Comparison of ENCODE assay signal across 25 cellular contexts in the genomic region with DNA sequence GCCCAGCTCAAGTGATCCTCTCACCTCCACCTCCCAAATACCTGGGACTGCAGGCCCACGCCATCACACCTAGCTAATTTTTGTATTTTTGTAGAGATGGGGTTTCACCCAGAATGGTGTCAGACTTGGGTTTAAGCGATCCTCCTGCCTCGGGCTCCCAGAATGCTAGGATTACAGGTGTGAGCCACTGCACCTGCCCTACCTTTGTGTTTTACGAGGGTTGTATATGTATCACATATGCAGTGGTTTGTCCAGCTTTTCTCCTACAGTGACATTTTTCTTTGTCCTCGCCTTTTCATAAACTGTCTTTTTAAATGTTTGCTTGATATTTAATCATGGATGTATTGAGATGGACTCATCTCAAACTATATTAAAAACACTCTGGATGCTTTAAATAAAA.
"Had no signal": no experiment of that assay in that cellular context is flagged by ENCODE, and none has a peak within 500 bp of the region (broad histone marks: within the 10 kb centered on the region; RNA-seq: fewer than 3 reads in every experiment).

No MANE protein-coding gene starts in this region.

- DNase-seq: activated CD4-positive, alpha-beta memory T cell treated with anti-CD3 and anti-CD28 coated beads, Interleukin-2, amount 10 ng/mL, durations not matched to agents 7 days and 5 days; activated CD4-positive, alpha-beta T cell treated with anti-CD3 and anti-CD28 coated beads for 36 hours; activated CD4-positive, alpha-beta T cell treated with anti-CD3 and anti-CD28 coated beads, Interleukin-2, amount 10 ng/mL, durations not matched to agents 7 days and 5 days; activated CD4-positive, alpha-beta T cell treated with anti-CD3 and anti-CD28 coated beads, Interleukin-2, amount 50 U/mL, for 4 hours; activated CD4-positive, CD25-positive, alpha-beta regulatory T cell; activated CD4-positive, CD25-positive, alpha-beta regulatory T cell treated with anti-CD3 and anti-CD28 coated beads, Interleukin-2, amount 50 U/mL, for 72 hours; activated CD8-positive, alpha-beta memory T cell treated with anti-CD3 and anti-CD28 coated beads, Interleukin-2, amount 50 U/mL, for 48 hours; activated gamma-delta T cell; activated naive CD4-positive, alpha-beta T cell; activated naive CD4-positive, alpha-beta T cell treated with anti-CD3 and anti-CD28 coated beads, Interleukin-2, amount 10 ng/mL, durations not matched to agents 7 days and 5 days; activated naive CD8-positive, alpha-beta T cell treated with anti-CD3 and anti-CD28 coated beads, Interleukin-2, amount 10 ng/mL, durations not matched to agents 7 days and 5 days; activated T-cell treated with anti-CD3 and anti-CD28 coated beads for 4 hours; activated T-cell treated with anti-CD3 and anti-CD28 coated beads, Interleukin-2, amount 50 U/mL, for 24 hours; activated T-cell treated with anti-CD3 and anti-CD28 coated beads, Interleukin-2, amount 50 U/mL, for 72 hours; central memory CD4-positive, alpha-beta T cell; cerebellar nuclear complex; colonic mucosa; effector CD8-positive, alpha-beta T cell; esophagus squamous epithelium; foreskin melanocyte; heart right ventricle; T-helper 2 cell had no signal

- H3K4me1 Mint-ChIP-seq: activated CD4-positive, alpha-beta memory T cell treated with anti-CD3 and anti-CD28 coated beads, Interleukin-2, amount 10 ng/mL, durations not matched to agents 7 days and 5 days; activated CD4-positive, alpha-beta T cell treated with anti-CD3 and anti-CD28 coated beads for 36 hours; activated CD4-positive, alpha-beta T cell treated with anti-CD3 and anti-CD28 coated beads, Interleukin-2, amount 10 ng/mL, durations not matched to agents 7 days and 5 days; activated naive CD4-positive, alpha-beta T cell treated with anti-CD3 and anti-CD28 coated beads, Interleukin-2, amount 10 ng/mL, durations not matched to agents 7 days and 5 days; activated naive CD8-positive, alpha-beta T cell treated with anti-CD3 and anti-CD28 coated beads, Interleukin-2, amount 10 ng/mL, durations not matched to agents 7 days and 5 days had no signal

- H3K27me3 Mint-ChIP-seq: activated naive CD4-positive, alpha-beta T cell treated with anti-CD3 and anti-CD28 coated beads, Interleukin-2, amount 10 ng/mL, durations not matched to agents 7 days and 5 days had no signal

- H3K36me3 Mint-ChIP-seq: activated naive CD4-positive, alpha-beta T cell treated with anti-CD3 and anti-CD28 coated beads, Interleukin-2, amount 10 ng/mL, durations not matched to agents 7 days and 5 days; activated naive CD4-positive, alpha-beta T cell treated with anti-CD3 and anti-CD28 coated beads, Interleukin-2, amount 50 U/mL, for 72 hours; activated naive CD8-positive, alpha-beta T cell treated with anti-CD3 and anti-CD28 coated beads, Interleukin-2, amount 10 ng/mL, durations not matched to agents 7 days and 5 days had no signal

- H3K4me3 Mint-ChIP-seq: activated CD4-positive, alpha-beta memory T cell treated with anti-CD3 and anti-CD28 coated beads, Interleukin-2, amount 10 ng/mL, durations not matched to agents 7 days and 5 days; activated CD4-positive, alpha-beta T cell treated with anti-CD3 and anti-CD28 coated beads for 36 hours; activated CD4-positive, alpha-beta T cell treated with anti-CD3 and anti-CD28 coated beads, Interleukin-2, amount 10 ng/mL, durations not matched to agents 7 days and 5 days; activated naive CD4-positive, alpha-beta T cell treated with anti-CD3 and anti-CD28 coated beads, Interleukin-2, amount 10 ng/mL, durations not matched to agents 7 days and 5 days; activated naive CD8-positive, alpha-beta T cell treated with anti-CD3 and anti-CD28 coated beads, Interleukin-2, amount 10 ng/mL, durations not matched to agents 7 days and 5 days; activated T-cell treated with anti-CD3 and anti-CD28 coated beads, Interleukin-2, amount 50 U/mL, for 24 hours; activated T-cell treated with anti-CD3 and anti-CD28 coated beads, Interleukin-2, amount 50 U/mL, for 72 hours; brain had no signal

- ATAC-seq: activated CD4-positive, alpha-beta T cell treated with anti-CD3 and anti-CD28 coated beads for 36 hours; activated naive CD4-positive, alpha-beta T cell treated with anti-CD3 and anti-CD28 coated beads, Interleukin-2, amount 50 U/mL, for 72 hours; activated T-cell treated with anti-CD3 and anti-CD28 coated beads, Interleukin-2, amount 50 U/mL, for 72 hours; gastroesophageal sphincter; heart right ventricle had no signal

- H3K9me3 Mint-ChIP-seq: activated CD4-positive, alpha-beta memory T cell treated with anti-CD3 and anti-CD28 coated beads, Interleukin-2, amount 10 ng/mL, durations not matched to agents 7 days and 5 days; activated CD4-positive, alpha-beta T cell treated with anti-CD3 and anti-CD28 coated beads, Interleukin-2, amount 10 ng/mL, durations not matched to agents 7 days and 5 days; activated naive CD4-positive, alpha-beta T cell treated with anti-CD3 and anti-CD28 coated beads, Interleukin-2, amount 10 ng/mL, durations not matched to agents 7 days and 5 days; activated naive CD4-positive, alpha-beta T cell treated with anti-CD3 and anti-CD28 coated beads, Interleukin-2, amount 50 U/mL, for 72 hours; activated naive CD8-positive, alpha-beta T cell treated with anti-CD3 and anti-CD28 coated beads, Interleukin-2, amount 10 ng/mL, durations not matched to agents 7 days and 5 days; activated T-cell treated with anti-CD3 and anti-CD28 coated beads, Interleukin-2, amount 50 U/mL, for 24 hours; activated T-cell treated with anti-CD3 and anti-CD28 coated beads, Interleukin-2, amount 50 U/mL, for 72 hours had no signal

- H3K27ac Mint-ChIP-seq: activated CD4-positive, alpha-beta memory T cell treated with anti-CD3 and anti-CD28 coated beads, Interleukin-2, amount 10 ng/mL, durations not matched to agents 7 days and 5 days; activated CD4-positive, alpha-beta T cell treated with anti-CD3 and anti-CD28 coated beads for 36 hours; activated CD4-positive, alpha-beta T cell treated with anti-CD3 and anti-CD28 coated beads, Interleukin-2, amount 10 ng/mL, durations not matched to agents 7 days and 5 days; activated naive CD4-positive, alpha-beta T cell treated with anti-CD3 and anti-CD28 coated beads, Interleukin-2, amount 10 ng/mL, durations not matched to agents 7 days and 5 days; activated naive CD4-positive, alpha-beta T cell treated with anti-CD3 and anti-CD28 coated beads, Interleukin-2, amount 50 U/mL, for 72 hours; activated naive CD8-positive, alpha-beta T cell treated with anti-CD3 and anti-CD28 coated beads, Interleukin-2, amount 10 ng/mL, durations not matched to agents 7 days and 5 days; activated T-cell treated with anti-CD3 and anti-CD28 coated beads, Interleukin-2, amount 50 U/mL, for 24 hours; activated T-cell treated with anti-CD3 and anti-CD28 coated beads, Interleukin-2, amount 50 U/mL, for 72 hours had no signal
